9 cellular contexts compared by ENCODE assay signal in the genomic region with DNA sequence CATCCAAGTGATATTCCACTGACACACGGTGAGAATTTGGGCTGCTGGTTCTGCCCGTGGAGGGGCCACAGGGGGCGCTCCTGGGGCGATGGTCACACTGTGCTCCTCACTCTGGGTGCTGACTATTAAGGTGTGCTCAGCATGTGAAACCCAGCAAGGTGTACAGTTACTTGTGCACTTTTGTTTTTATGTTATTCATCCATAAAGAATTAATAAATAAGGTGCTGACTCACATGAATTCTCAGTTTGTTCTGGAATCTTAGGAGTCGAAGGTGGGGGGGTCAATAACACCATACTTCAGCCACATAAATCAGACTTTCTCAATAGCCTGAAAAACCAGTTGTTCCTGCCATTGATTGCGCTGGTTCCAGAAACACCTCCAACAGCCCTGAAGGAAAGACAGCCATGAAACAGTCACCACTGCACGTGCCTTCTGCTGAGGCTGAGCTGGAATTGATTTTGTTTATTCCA. TPM values are rescaled to one million over a fixed set of nuclear protein-coding genes. Genes with fewer than 3 reads are reported as not detected.
A peak's percentile ranks its signal among the peaks of the same experiment; 100 is the strongest.
DNase-seq lines count a peak whose midpoint lies in the region; ATAC-seq and TF ChIP-seq lines count a peak whose summit lies in the region.
"Had no signal": no experiment of that assay in that cellular context is flagged by ENCODE, and none has a peak within 500 bp of the region (broad histone marks: within the 10 kb centered on the region; RNA-seq: fewer than 3 reads in every experiment).

No MANE protein-coding gene starts in this region.

- H2BK5ac ChIP-seq in neuronal stem cell (ENCODE audit: low read length) = no peak overlapping the region

- H3K23ac ChIP-seq in neuronal stem cell (ENCODE audit: low read depth, low read length, poor library complexity) = no peak overlapping the region

- H3K4me1 ChIP-seq in endodermal cell (ENCODE audit: control insufficient read depth, insufficient read depth, low read length) (no peaks in the 10 kb centered on the region), neuronal stem cell (ENCODE audit: control insufficient read depth in 2 of 2, insufficient read depth in 1 of 2, low read depth in 1 of 2, low read length in 2 of 2) (peaks cover 4 to 13% of the 10 kb centered on the region in 2 donors)

- H3K4ac ChIP-seq in neuronal stem cell (ENCODE audit: low read length) = no peak overlapping the region

- H3K14ac ChIP-seq in neuronal stem cell (ENCODE audit: low read length) = no peak overlapping the region

- TF ChIP-seq CTCF in AG09309 (IDR thresholded peaks at IDR 0.05; ENCODE audit: control insufficient read depth, insufficient read depth, low read depth, low read length, missing control alignments) (peak; percentile 29), LNCAP (IDR thresholded peaks at IDR 0.05) (peak; percentile 48; the same call in 1 of the 2 replicates), endodermal cell (conservative IDR thresholded peaks at IDR 0.05) (peak; percentile 82)

- no peaks in the 10 kb centered on the region for H3K36me3 ChIP-seq in endodermal cell (ENCODE audit: control insufficient read depth, insufficient read depth, low read length)
- no peaks in the 10 kb centered on the region for H3K36me3 ChIP-seq in neuronal stem cell (replicated peaks in 1 of 2; ENCODE audit: control insufficient read depth in 2 of 2, insufficient read depth in 2 of 2, low read length in 2 of 2)
- H3K36me3 ChIP-seq: neutrophil had no signal

- no peak overlapping the region for H2BK15ac ChIP-seq in neuronal stem cell (ENCODE audit: low read length)

- H3K27me3 ChIP-seq in endodermal cell (ENCODE audit: control insufficient read depth, insufficient read depth, low read length, poor library complexity, severe bottlenecking) = no peaks in the 10 kb centered on the region
- H3K27me3 ChIP-seq in neuronal stem cell (ENCODE audit: control insufficient read depth in 3 of 3, insufficient read depth in 3 of 3, low read depth in 1 of 3, low read length in 3 of 3) = no peaks in the 10 kb centered on the region
- H3K27me3 ChIP-seq: neutrophil had no signal

- WGBS in endodermal cell (ENCODE audit: insufficient coverage in 1 of 2, insufficient read length in 1 of 2), 2 experiments = 66 to 75% methylated on average over 5 to 7 of the region's 7 CpGs
- no CpG with 5 or more reads among the region's 7 CpGs for whole genome bisulfite sequencing in neuronal stem cell (ENCODE audit: extremely low coverage in 2 of 2, insufficient read length in 2 of 2, insufficient replicate concordance in 1 of 2), 2 donors

- H3K4me2 ChIP-seq in neuronal stem cell (ENCODE audit: insufficient read depth, low read length, poor library complexity, severe bottlenecking) = no peak overlapping the region

- H3K27ac Mint-ChIP-seq in endodermal cell = peak overlapping the region; percentile 66

- no peak overlapping the region for H3K18ac ChIP-seq in neuronal stem cell (ENCODE audit: low read length)

- DNase-seq in AG09309 (ENCODE audit: low read depth) (no peak), endodermal cell (peak; percentile 84), neuronal stem cell (ENCODE audit: low spot score) (no peak), inferior parietal cortex (ENCODE audit: extremely low spot score) (no peak), NCI-H82 (lab: John Stamatoyannopoulos, UW) (no peak), anterior cingulate cortex (lab: John Stamatoyannopoulos, UW) (no peak)

- peak overlapping the region; percentile 87 for H2AFZ ChIP-seq in neuronal stem cell (ENCODE audit: low read length)

- no peak for ATAC-seq in GM18502 (IDR thresholded peaks at IDR 0.05; ENCODE audit: poor library complexity, unreplicated experiment)

- H3K9me3 Mint-ChIP-seq in endodermal cell = no peaks in the 10 kb centered on the region

- H2AK5ac ChIP-seq in neuronal stem cell (ENCODE audit: low read depth, low read length) = no peak overlapping the region

- peaks cover 13% of the 10 kb centered on the region for H3K4me1 Mint-ChIP-seq in endodermal cell

- H2BK12ac ChIP-seq in neuronal stem cell (ENCODE audit: low read length) = no peak overlapping the region

- H3K36me3 Mint-ChIP-seq in endodermal cell (ENCODE audit: low read depth) = peaks cover 8% of the 10 kb centered on the region

- H3K9me3 ChIP-seq in endodermal cell (ENCODE audit: control insufficient read depth, low read length) = peaks cover 6% of the 10 kb centered on the region
- H3K9me3 ChIP-seq in neuronal stem cell (replicated peaks in 1 of 2; ENCODE audit: control insufficient read depth in 2 of 2, insufficient read depth in 1 of 2, low read depth in 1 of 2, low read length in 2 of 2) = peaks cover 0 to 4% of the 10 kb centered on the region in 2 donors
- H3K9me3 ChIP-seq: neutrophil had no signal

- no peak overlapping the region for H2BK120ac ChIP-seq in neuronal stem cell (ENCODE audit: low read depth, low read length)

- no peaks in the 10 kb centered on the region for H3K79me1 ChIP-seq in neuronal stem cell (ENCODE audit: low read depth, low read length)

- H3K27ac ChIP-seq in endodermal cell (ENCODE audit: low read depth, low read length) (no peak overlapping the region), neuronal stem cell (replicated peaks; ENCODE audit: low read length) (no peak overlapping the region)
- H3K27ac ChIP-seq: neutrophil had no signal

- no peaks in the 10 kb centered on the region for H3K27me3 Mint-ChIP-seq in endodermal cell (ENCODE audit: insufficient read depth)

- H3K9ac ChIP-seq in endodermal cell (ENCODE audit: extremely low read depth, low read length, poor library complexity, severe bottlenecking) (no peak overlapping the region), neuronal stem cell (ENCODE audit: low read depth, low read length, poor library complexity) (no peak overlapping the region)

- H4K8ac ChIP-seq in neuronal stem cell (ENCODE audit: low read depth, low read length) = no peak overlapping the region

- H4K91ac ChIP-seq in neuronal stem cell (ENCODE audit: low read depth, low read length, poor library complexity) = no peak overlapping the region

- H3K4me3 ChIP-seq in AG09309 (ENCODE audit: control insufficient read depth, low read depth, low read length) (no peak overlapping the region), endodermal cell (ENCODE audit: low read length) (no peak overlapping the region), neuronal stem cell (ENCODE audit: low read length in 2 of 2) (no peak overlapping the region)

- H3K4me3 Mint-ChIP-seq in endodermal cell = no peak overlapping the region

RNA-seq across cellular contexts. Expression of gene SPATA12, which starts 53.5 kb away (rescaled TPM):
- total RNA-seq in endodermal cell = not detected
- polyA plus RNA-seq in endodermal cell (2013, experiment 1 of 2) = not detected
- not detected for polyA plus RNA-seq in endodermal cell (2013, experiment 2 of 2)
- 0.28 TPM for polyA plus RNA-seq in neuronal stem cell (2013, experiment 1 of 2)
- polyA plus RNA-seq in neuronal stem cell (2013, experiment 2 of 2) = 0.39 TPM

Comparison
In these comparisons a context has a peak if more than half of its experiments do, and no peak if none do; other contexts are left out.
1. CTCF ChIP-seq: peak in every context shown above with its lines; median percentile 82 in endodermal cell; 48 in LNCAP; 29 in AG09309.